In the genomic region with DNA sequence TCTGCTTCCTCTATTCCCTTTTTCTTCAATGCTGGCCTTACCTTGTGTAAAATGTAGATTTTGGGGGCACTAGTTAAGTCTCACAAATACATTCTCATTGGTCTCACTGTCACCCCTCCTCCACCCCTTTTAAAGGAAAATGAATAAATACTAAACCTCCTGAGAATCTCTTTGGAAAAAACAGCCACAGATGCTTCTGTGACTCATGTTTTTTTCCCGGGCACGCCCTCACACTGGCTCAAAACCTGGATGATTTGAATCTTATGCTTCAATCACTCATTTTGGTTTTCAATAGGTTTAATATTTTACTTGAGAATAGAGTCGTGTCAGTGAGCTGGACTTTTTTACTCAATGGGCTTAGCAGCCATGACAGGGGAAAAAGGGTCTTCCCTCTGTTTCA, we compare ENCODE assay signal across 1 cellular context.
TF ChIP-seq lines count a peak whose summit lies in the region.

No MANE protein-coding gene starts in this region.

TF ChIP-seq in K562, 482 proteins besides CTCF, POLR2A, EP300 and RAD21 (continued from another document):
- TF ChIP-seq, protein P1, sequence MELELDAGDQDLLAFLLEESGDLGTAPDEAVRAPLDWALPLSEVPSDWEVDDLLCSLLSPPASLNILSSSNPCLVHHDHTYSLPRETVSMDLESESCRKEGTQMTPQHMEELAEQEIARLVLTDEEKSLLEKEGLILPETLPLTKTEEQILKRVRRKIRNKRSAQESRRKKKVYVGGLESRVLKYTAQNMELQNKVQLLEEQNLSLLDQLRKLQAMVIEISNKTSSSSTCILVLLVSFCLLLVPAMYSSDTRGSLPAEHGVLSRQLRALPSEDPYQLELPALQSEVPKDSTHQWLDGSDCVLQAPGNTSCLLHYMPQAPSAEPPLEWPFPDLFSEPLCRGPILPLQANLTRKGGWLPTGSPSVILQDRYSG (tag; conservative IDR thresholded peaks at IDR 0.05; ENCODE audit: low read depth), result no peak
- TF ChIP-seq GTF2F1 (IDR thresholded peaks at IDR 0.05; ENCODE audit: low read depth, low read length) (no peak), KLF6 (CRISPR knock-in tag; IDR thresholded peaks at IDR 0.05; ENCODE audit: borderline replicate concordance) (no peak), ZNF384 (IDR thresholded peaks at IDR 0.05; ENCODE audit: low read depth, low read length) (no peak), ZNF3 (CRISPR knock-in tag; IDR thresholded peaks at IDR 0.05) (no peak), SUPT5H (IDR thresholded peaks at IDR 0.05) (no peak), ETV6 (IDR thresholded peaks at IDR 0.05; ENCODE audit: borderline replicate concordance in 1 of 2, low read depth in 2 of 2, low read length in 1 of 2) (no peak), ETV6 (CRISPR knock-in tag; IDR thresholded peaks at IDR 0.05; ENCODE audit: borderline replicate concordance) (no peak), PYGO2 (tag; IDR thresholded peaks at IDR 0.05) (no peak), FUS (optimal IDR thresholded peaks at IDR 0.05; ENCODE audit: low read depth, low read length) (no peak), HNRNPUL1 (IDR thresholded peaks at IDR 0.05; ENCODE audit: low read length) (no peak), ILK (tag; IDR thresholded peaks at IDR 0.05; ENCODE audit: borderline replicate concordance, low read depth) (no peak), ZNF12 (CRISPR knock-in tag; IDR thresholded peaks at IDR 0.05) (no peak), RHOXF2B (CRISPR knock-in tag; conservative IDR thresholded peaks at IDR 0.05) (no peak)
- TF ChIP-seq, protein P2, sequence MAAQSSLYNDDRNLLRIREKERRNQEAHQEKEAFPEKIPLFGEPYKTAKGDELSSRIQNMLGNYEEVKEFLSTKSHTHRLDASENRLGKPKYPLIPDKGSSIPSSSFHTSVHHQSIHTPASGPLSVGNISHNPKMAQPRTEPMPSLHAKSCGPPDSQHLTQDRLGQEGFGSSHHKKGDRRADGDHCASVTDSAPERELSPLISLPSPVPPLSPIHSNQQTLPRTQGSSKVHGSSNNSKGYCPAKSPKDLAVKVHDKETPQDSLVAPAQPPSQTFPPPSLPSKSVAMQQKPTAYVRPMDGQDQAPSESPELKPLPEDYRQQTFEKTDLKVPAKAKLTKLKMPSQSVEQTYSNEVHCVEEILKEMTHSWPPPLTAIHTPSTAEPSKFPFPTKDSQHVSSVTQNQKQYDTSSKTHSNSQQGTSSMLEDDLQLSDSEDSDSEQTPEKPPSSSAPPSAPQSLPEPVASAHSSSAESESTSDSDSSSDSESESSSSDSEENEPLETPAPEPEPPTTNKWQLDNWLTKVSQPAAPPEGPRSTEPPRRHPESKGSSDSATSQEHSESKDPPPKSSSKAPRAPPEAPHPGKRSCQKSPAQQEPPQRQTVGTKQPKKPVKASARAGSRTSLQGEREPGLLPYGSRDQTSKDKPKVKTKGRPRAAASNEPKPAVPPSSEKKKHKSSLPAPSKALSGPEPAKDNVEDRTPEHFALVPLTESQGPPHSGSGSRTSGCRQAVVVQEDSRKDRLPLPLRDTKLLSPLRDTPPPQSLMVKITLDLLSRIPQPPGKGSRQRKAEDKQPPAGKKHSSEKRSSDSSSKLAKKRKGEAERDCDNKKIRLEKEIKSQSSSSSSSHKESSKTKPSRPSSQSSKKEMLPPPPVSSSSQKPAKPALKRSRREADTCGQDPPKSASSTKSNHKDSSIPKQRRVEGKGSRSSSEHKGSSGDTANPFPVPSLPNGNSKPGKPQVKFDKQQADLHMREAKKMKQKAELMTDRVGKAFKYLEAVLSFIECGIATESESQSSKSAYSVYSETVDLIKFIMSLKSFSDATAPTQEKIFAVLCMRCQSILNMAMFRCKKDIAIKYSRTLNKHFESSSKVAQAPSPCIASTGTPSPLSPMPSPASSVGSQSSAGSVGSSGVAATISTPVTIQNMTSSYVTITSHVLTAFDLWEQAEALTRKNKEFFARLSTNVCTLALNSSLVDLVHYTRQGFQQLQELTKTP (IDR thresholded peaks at IDR 0.05; ENCODE audit: low read depth in 1 of 2, partially characterized antibody in 2 of 2), result no peak
